30 cellular contexts compared by ENCODE assay signal in genomic region chr7:1285556-1286301, GRCh38. TPM values are rescaled to one million over a fixed set of nuclear protein-coding genes. Genes with fewer than 3 reads are reported as not detected.
DNase-seq lines count a peak whose midpoint lies in the region; ATAC-seq and TF ChIP-seq lines count a peak whose summit lies in the region.
"Had no signal": no experiment of that assay in that cellular context is flagged by ENCODE, and none has a peak within 500 bp of the region (broad histone marks: within the 10 kb centered on the region; RNA-seq: fewer than 3 reads in every experiment).

No MANE protein-coding gene starts in this region.

- H2BK5ac ChIP-seq in neuronal stem cell (ENCODE audit: low read length) = no peak overlapping the region

- TF ChIP-seq POLR2A in heart left ventricle (IDR thresholded peaks at IDR 0.05) = no peak

- H3K27ac ChIP-seq in heart left ventricle = no peak overlapping the region
- no peak overlapping the region for H3K27ac ChIP-seq in neuronal stem cell (replicated peaks; ENCODE audit: low read length)
- H3K27ac ChIP-seq in aorta (ENCODE audit: low read depth in 1 of 2, low read length in 2 of 2) = no peak overlapping the region
- H3K27ac ChIP-seq: A549; BLaER1 treated with 17β-estradiol and CSF1 and Interleukin-3, amounts not matched to agents 10 nM and 100 nM; PC-9 had no signal

- H3K18ac ChIP-seq in neuronal stem cell (ENCODE audit: low read length) = peak overlapping the region; percentile 38

- peak overlapping the region; percentile 83 for H2BK15ac ChIP-seq in neuronal stem cell (ENCODE audit: low read length)

- no peak overlapping the region for H4K91ac ChIP-seq in neuronal stem cell (ENCODE audit: low read depth, low read length, poor library complexity)

- ATAC-seq in left cardiac atrium = no peak
- no peak for ATAC-seq in heart left ventricle
- no peak for ATAC-seq in left ventricle myocardium superior
- no peak for ATAC-seq in aorta (ENCODE audit: low FRiP score)
- ATAC-seq: CD8-positive, alpha-beta T cell had no signal

- H3K4me1 ChIP-seq in heart left ventricle = peaks cover 0 to 10% (median 4%) of the 10 kb centered on the region in 12 donors
- peaks cover 3 to 10% of the 10 kb centered on the region in 2 donors for H3K4me1 ChIP-seq in neuronal stem cell (ENCODE audit: control insufficient read depth in 2 of 2, insufficient read depth in 1 of 2, low read depth in 1 of 2, low read length in 2 of 2)
- H3K4me1 ChIP-seq in aorta (ENCODE audit: control insufficient read depth in 1 of 2, insufficient read depth in 2 of 2, low read length in 2 of 2) = no peaks in the 10 kb centered on the region

- H3K4me2 ChIP-seq in neuronal stem cell (ENCODE audit: insufficient read depth, low read length, poor library complexity, severe bottlenecking) = no peak overlapping the region
- H3K4me2 ChIP-seq: A549; BLaER1 treated with 17β-estradiol and CSF1 and Interleukin-3, amounts not matched to agents 10 nM and 100 nM; PC-9 had no signal

- peaks cover 2% of the 10 kb centered on the region for H3K79me1 ChIP-seq in neuronal stem cell (ENCODE audit: low read depth, low read length)

- no peak overlapping the region for H2BK120ac ChIP-seq in neuronal stem cell (ENCODE audit: low read depth, low read length)

- H3K27me3 ChIP-seq in heart left ventricle (peaks cover 0 to 68% (median 9%) of the 10 kb centered on the region in 9 donors), neuronal stem cell (ENCODE audit: control insufficient read depth in 3 of 3, insufficient read depth in 3 of 3, low read depth in 1 of 3, low read length in 3 of 3) (peaks cover 0 to 67% (median 23%) of the 10 kb centered on the region in 3 experiments), aorta (ENCODE audit: control insufficient read depth in 1 of 2, insufficient read depth in 2 of 2, low read length in 1 of 2) (no peaks in the 10 kb centered on the region)

- 84 to 87% (median 86%) methylated on average over 34 to 39 of the region's 39 CpGs for WGBS in heart left ventricle, 4 donors
- WGBS in neuronal stem cell (ENCODE audit: extremely low coverage in 2 of 2, insufficient read length in 2 of 2, insufficient replicate concordance in 1 of 2), 2 donors = no CpG with 5 or more reads among the region's 39 CpGs
- WGBS in aorta, 2 donors = 85 to 88% methylated on average over 39 of the region's 39 CpGs

- no peak overlapping the region for H2AFZ ChIP-seq in neuronal stem cell (ENCODE audit: low read length)
- H2AFZ ChIP-seq: PC-9 had no signal

- H3K23ac ChIP-seq in neuronal stem cell (ENCODE audit: low read depth, low read length, poor library complexity) = peak overlapping the region; percentile 65

- no peaks in the 10 kb centered on the region for H3K9me3 ChIP-seq in heart left ventricle
- no peaks in the 10 kb centered on the region for H3K9me3 ChIP-seq in neuronal stem cell (replicated peaks in 1 of 2; ENCODE audit: control insufficient read depth in 2 of 2, insufficient read depth in 1 of 2, low read depth in 1 of 2, low read length in 2 of 2)
- H3K9me3 ChIP-seq in aorta (ENCODE audit: control insufficient read depth, low read length) = no peaks in the 10 kb centered on the region
- H3K9me3 ChIP-seq: A549; BLaER1 treated with 17β-estradiol and CSF1 and Interleukin-3, amounts not matched to agents 10 nM and 100 nM; Caco-2; HAP-1 had no signal

- DNase-seq in left cardiac atrium (peak; percentile 16), heart left ventricle (no peak), left ventricle myocardium superior (peak; percentile 17), neuronal stem cell (ENCODE audit: low spot score) (no peak), aorta (peak; percentile 28 to 76), NCI-H2196 (lab: John Stamatoyannopoulos, UW; ENCODE audit: unreplicated experiment) (no peak)
- DNase-seq in activated effector memory CD4-positive, alpha-beta T cell treated with anti-CD3 and anti-CD28 coated beads, Interleukin-2, amount 50 U/mL, for 16 hours = no peak
- DNase-seq: AML-193; Caco-2; CD8-positive, alpha-beta T cell; GOT3; HFFc6; KBM-7; MV-4-11; NCI-H1105 treated with DMSO at 0.1 percent for 48 hours; NCI-H146; NCI-H1930; NCI-H2107; NCI-H2227 treated with DMSO at 0.1 percent for 48 hours; NCI-H526 treated with DMSO at 0.1 percent for 48 hours; PC-9; SHP77 had no signal

- H2BK12ac ChIP-seq in neuronal stem cell (ENCODE audit: low read length) = peak overlapping the region; percentile 58

- H3K4ac ChIP-seq in neuronal stem cell (ENCODE audit: low read length) = no peak overlapping the region

- H3K14ac ChIP-seq in neuronal stem cell (ENCODE audit: low read length) = peak overlapping the region; percentile 98

- H2AK5ac ChIP-seq in neuronal stem cell (ENCODE audit: low read depth, low read length) = peak overlapping the region; percentile 75

- no peak overlapping the region for H3K4me3 ChIP-seq in heart left ventricle
- no peak overlapping the region for H3K4me3 ChIP-seq in neuronal stem cell (ENCODE audit: low read length in 2 of 2)
- no peak overlapping the region for H3K4me3 ChIP-seq in aorta (ENCODE audit: low read length in 2 of 2)
- H3K4me3 ChIP-seq: A549; BLaER1 treated with 17β-estradiol and CSF1 and Interleukin-3, amounts not matched to agents 10 nM and 100 nM; HAP-1; PC-9 had no signal

- intact Hi-C loops in left cardiac atrium (cut with DNase I) = no loop called here
- intact Hi-C loops in heart left ventricle (cut with DNase I) = no loop called here
- intact Hi-C loops in left ventricle myocardium superior (cut with micrococcal nuclease) = no loop called here
- intact Hi-C loops in aorta (cut with DNase I) = no loop called here

- H3K36me3 ChIP-seq in heart left ventricle (no peaks in the 10 kb centered on the region), neuronal stem cell (replicated peaks in 1 of 2; ENCODE audit: control insufficient read depth in 2 of 2, insufficient read depth in 2 of 2, low read length in 2 of 2) (no peaks in the 10 kb centered on the region), aorta (ENCODE audit: control insufficient read depth in 1 of 2, insufficient read depth in 2 of 2, low read length in 1 of 2) (no peaks in the 10 kb centered on the region)
- H3K36me3 ChIP-seq: BLaER1 treated with 17β-estradiol and CSF1 and Interleukin-3, amounts not matched to agents 10 nM and 100 nM; HAP-1 had no signal

- peak overlapping the region; percentile 65 for H4K8ac ChIP-seq in neuronal stem cell (ENCODE audit: low read depth, low read length)

- no peak for TF ChIP-seq CTCF in heart left ventricle (IDR thresholded peaks at IDR 0.05)

- H3K9ac ChIP-seq in neuronal stem cell (ENCODE audit: low read depth, low read length, poor library complexity) = peak overlapping the region; percentile 44
- H3K9ac ChIP-seq: BLaER1 treated with 17β-estradiol and CSF1 and Interleukin-3, amounts not matched to agents 10 nM and 100 nM had no signal

RNA-seq across cellular contexts. Expression of gene UNCX, which starts 53.1 kb away (rescaled TPM):
- total RNA-seq in left cardiac atrium (not detected), heart left ventricle (not detected), left ventricle myocardium superior (not detected), aorta (not detected)
- polyA plus RNA-seq in heart left ventricle (not detected), aorta (not detected)
- polyA plus RNA-seq in neuronal stem cell (2013, experiment 1 of 2) = 0.01 TPM
- polyA plus RNA-seq in neuronal stem cell (2013, experiment 2 of 2) = 0.01 TPM
- total RNA-seq: Caco-2; CD8-positive, alpha-beta T cell; HFFc6; LHCN-M2; MCF 10A; NCI-H460; PC-9; RPMI7951; SK-MEL-5 had no signal
- polyA plus RNA-seq: A549 had no signal

Comparison
In these comparisons a context has a peak if more than half of its experiments do, and no peak if none do; other contexts are left out.
1. DNase-seq: peak in left cardiac atrium (single experiment), left ventricle myocardium superior (single experiment) and aorta (2 of 2); none in heart left ventricle (0 of 5), neuronal stem cell (single experiment), NCI-H2196 (single experiment) and activated effector memory CD4-positive, alpha-beta T cell treated with anti-CD3 and anti-CD28 coated beads, Interleukin-2, amount 50 U/mL, for 16 hours (single experiment).